22 cellular contexts compared by ENCODE assay signal in genomic region chr2:217262916-217263315, GRCh38.
DNase-seq lines count a peak whose midpoint lies in the region; ATAC-seq and TF ChIP-seq lines count a peak whose summit lies in the region.
"Had no signal": no experiment of that assay in that cellular context is flagged by ENCODE, and none has a peak within 500 bp of the region (broad histone marks: within the 10 kb centered on the region; RNA-seq: fewer than 3 reads in every experiment).

No MANE protein-coding gene starts in this region.

- TF ChIP-seq CTCF in brain (conservative IDR thresholded peaks at IDR 0.05) (no peak), nephron (IDR thresholded peaks at IDR 0.05; ENCODE audit: unreplicated experiment in 3 of 3) (no peak), transverse colon (IDR thresholded peaks at IDR 0.05) (no peak), type B pancreatic cell (conservative IDR thresholded peaks at IDR 0.05) (no peak)

- intact Hi-C loops in left cardiac atrium (cut with DNase I), result no loop called here
- intact Hi-C loops in cardiac septum (cut with DNase I), result no loop called here
- intact Hi-C loops in transverse colon (cut with DNase I; ENCODE audit: low total_unique reads), result loop anchor here (10.0 kb wide), 1 partner anchor 72 kb away; no protein-coding TSS in a partner anchor

- H3K36me3 Mint-ChIP-seq in brain (peaks cover 18% of the 10 kb centered on the region), nephron (ENCODE audit: low read depth) (peaks cover 10% of the 10 kb centered on the region), type B pancreatic cell (peaks cover 7% of the 10 kb centered on the region)
- H3K36me3 Mint-ChIP-seq: CD4-positive, alpha-beta memory T cell had no signal

- H3K4me3 ChIP-seq in transverse colon, result no peak overlapping the region

- no peak overlapping the region for H3K4me3 Mint-ChIP-seq in brain
- H3K4me3 Mint-ChIP-seq in nephron, result peak overlapping the region in 1 of 3 experiments; percentile 56
- no peak overlapping the region for H3K4me3 Mint-ChIP-seq in type B pancreatic cell
- H3K4me3 Mint-ChIP-seq: CD4-positive, alpha-beta memory T cell had no signal

- TF ChIP-seq POLR2A in transverse colon (IDR thresholded peaks at IDR 0.05), result no peak

- H3K9me3 ChIP-seq in transverse colon, result no peaks in the 10 kb centered on the region

- in situ Hi-C loops in transverse colon (cut with MboI; ENCODE audit: low pct_ligation_motif_present in 1 of 4, low pct_unique_long_range_greater_than_20kb in 1 of 4, low sequenced_read_pairs in 3 of 4), result no loop called here

- no peaks in the 10 kb centered on the region for H3K36me3 ChIP-seq in transverse colon

- H3K9me3 Mint-ChIP-seq in brain (peaks cover 10 to 23% (median 19%) of the 10 kb centered on the region in 5 experiments), nephron (peaks cover 18% of the 10 kb centered on the region), type B pancreatic cell (peaks cover 20% of the 10 kb centered on the region)

- H3K27me3 Mint-ChIP-seq in brain (no peaks in the 10 kb centered on the region), nephron (ENCODE audit: low read depth) (no peaks in the 10 kb centered on the region), type B pancreatic cell (peaks cover 15% of the 10 kb centered on the region)

- TF ChIP-seq EP300 in transverse colon (IDR thresholded peaks at IDR 0.05; ENCODE audit: low read depth), result no peak

- H3K4me1 Mint-ChIP-seq in brain, result peaks cover 27% of the 10 kb centered on the region
- peaks cover 50% of the 10 kb centered on the region for H3K4me1 Mint-ChIP-seq in nephron
- peaks cover 25% of the 10 kb centered on the region for H3K4me1 Mint-ChIP-seq in type B pancreatic cell (ENCODE audit: unreplicated experiment)
- H3K4me1 Mint-ChIP-seq: CD4-positive, alpha-beta memory T cell had no signal

- no peaks in the 10 kb centered on the region for H3K4me1 ChIP-seq in transverse colon

- H3K27ac ChIP-seq in transverse colon, result peak overlapping the region; percentile 52 to 79 (median 59)

- no peaks in the 10 kb centered on the region for H3K27me3 ChIP-seq in transverse colon

- H3K27ac Mint-ChIP-seq in brain (peak overlapping the region in 3 of 5 experiments; percentile 24 to 90 (median 63)), nephron (peak overlapping the region; percentile 70 to 81 (median 71)), type B pancreatic cell (no peak overlapping the region)
- H3K27ac Mint-ChIP-seq: CD4-positive, alpha-beta memory T cell had no signal

- DNase-seq in left cardiac atrium (no peak), cardiac septum (ENCODE audit: low spot score) (no peak), transverse colon (no peak), type B pancreatic cell (ENCODE audit: extremely low spot score, unreplicated experiment) (no peak)
- DNase-seq: CD4-positive, alpha-beta memory T cell; DMS153; EL; GOT3; KG1; NCI-H1436; NCI-H2081; NCI-H2171 treated with DMSO at 0.1 percent for 48 hours; NCI-H510A; NCI-H774; PC-3; RPMI8226; SIG-M5 had no signal

- 35 to 55% methylated on average over 2 of the region's 2 CpGs for WGBS in transverse colon (ENCODE audit: low coverage in 1 of 2), 2 donors

- peak; percentile 27 to 82 for ATAC-seq in left cardiac atrium
- ATAC-seq in GM21786 (IDR thresholded peaks at IDR 0.05; ENCODE audit: unreplicated experiment), result no peak
- ATAC-seq in HG03378 (IDR thresholded peaks at IDR 0.05; ENCODE audit: unreplicated experiment), result no peak
- ATAC-seq: PC-3, SK-N-SH treated with all-trans-retinoic acid at 6 μM for 48 hours had no signal

Comparison
In these comparisons a context has a peak if more than half of its experiments do, and no peak if none do; other contexts are left out.
1. ATAC-seq: peak in left cardiac atrium (2 of 2); none in GM21786 (single experiment) and HG03378 (single experiment).